35 cellular contexts compared by ENCODE assay signal in genomic region chr10:31507427-31507826, GRCh38.
"Had no signal": no experiment of that assay in that cellular context is flagged by ENCODE, and none has a peak within 500 bp of the region (broad histone marks: within the 10 kb centered on the region; RNA-seq: fewer than 3 reads in every experiment).

No MANE protein-coding gene starts in this region.

- DNase-seq: activated CD4-positive, alpha-beta memory T cell treated with anti-CD3 and anti-CD28 coated beads for 36 hours; activated CD4-positive, alpha-beta T cell treated with anti-CD3 and anti-CD28 coated beads, Interleukin-2, amount 10 ng/mL, durations not matched to agents 24 days and 14 days; activated CD8-positive, alpha-beta memory T cell treated with anti-CD3 and anti-CD28 coated beads, Interleukin-2, amount 50 U/mL, for 48 hours; activated naive CD8-positive, alpha-beta T cell treated with anti-CD3 and anti-CD28 coated beads, Interleukin-2, amount 50 U/mL, for 24 hours; activated T-cell treated with anti-CD3 and anti-CD28 coated beads, Interleukin-2, amount 50 U/mL, for 24 hours; central memory CD4-positive, alpha-beta T cell; dermis blood vessel endothelial cell; effector CD4-positive, alpha-beta T cell; erythroblast; naive thymus-derived CD4-positive, alpha-beta T cell; nucleus accumbens; retina; sigmoid colon; stimulated activated CD4-positive, alpha-beta T cell treated with anti-CD3 and anti-CD28 coated beads, Interleukin-1b, Interleukin-23, amount 100 ng/mL, for 48 hours; stimulated activated CD4-positive, alpha-beta T cell treated with anti-CD3 and anti-CD28 coated beads, Interleukin-4, amount 100 ng/mL, for 4 hours; stimulated activated CD8-positive, alpha-beta memory T cell treated with anti-CD3 and anti-CD28 coated beads, Interleukin-4, amount 100 ng/mL, for 48 hours; stimulated activated naive CD8-positive, alpha-beta T cell treated with anti-CD3 and anti-CD28 coated beads, Interleukin-15, amount 100 ng/mL, for 72 hours; substantia nigra; SW 1271; T-helper 9 cell; thyroid gland had no signal

- H3K9me3 ChIP-seq: pancreas, prostate gland, thyroid gland had no signal

- H2AFZ ChIP-seq: hepatocyte had no signal

- H3K36me3 ChIP-seq: breast epithelium, pancreas, prostate gland, thyroid gland had no signal

- H3K27me3 ChIP-seq: breast epithelium, gastroesophageal sphincter, hepatocyte, pancreas, sigmoid colon, thyroid gland had no signal

- H3K4me2 ChIP-seq: hepatocyte, smooth muscle cell had no signal

- H3K27ac Mint-ChIP-seq: activated CD4-positive, alpha-beta memory T cell treated with anti-CD3 and anti-CD28 coated beads for 36 hours; activated CD4-positive, alpha-beta T cell treated with anti-CD3 and anti-CD28 coated beads, Interleukin-2, amount 10 ng/mL, durations not matched to agents 24 days and 14 days; activated naive CD8-positive, alpha-beta T cell treated with anti-CD3 and anti-CD28 coated beads, Interleukin-2, amount 50 U/mL, for 24 hours; activated T-cell treated with anti-CD3 and anti-CD28 coated beads, Interleukin-2, amount 50 U/mL, for 24 hours; activated T-helper 2 cell treated with anti-CD3 and anti-CD28 coated beads, Interferon-gamma antibody, Interleukin-2, Interleukin-4, amounts not matched to agents 10 μg/mL and 5 μg/mL and 100 μg/mL, durations not matched to agents 14 hours and 24 hours and 36 hours; mesothelial cell of epicardium; naive thymus-derived CD4-positive, alpha-beta T cell; stimulated activated memory B cell treated with anti-CD40 and anti-IgM and Interleukin-4, amounts not matched to agents 10 μg/mL and 1 μg/mL and 100 μg/mL, for 72 hours; T-helper 1 cell treated with Interleukin-12 subunit alpha and Interleukin-12 subunit beta and Interleukin-4 antibody, amounts not matched to agents 30 μg/mL and 1 μg/mL, for 36 hours had no signal

- H3K79me2 ChIP-seq: hepatocyte had no signal

- H3K4me3 ChIP-seq: breast epithelium, gastroesophageal sphincter, hepatocyte, pancreas, prostate gland, sigmoid colon, smooth muscle cell, thyroid gland had no signal

- H3K4me1 ChIP-seq: breast epithelium, gastroesophageal sphincter, pancreas, prostate gland, sigmoid colon had no signal

- H3K27me3 Mint-ChIP-seq: activated CD4-positive, alpha-beta memory T cell treated with anti-CD3 and anti-CD28 coated beads for 36 hours; activated CD4-positive, alpha-beta T cell treated with anti-CD3 and anti-CD28 coated beads, Interleukin-2, amount 10 ng/mL, durations not matched to agents 24 days and 14 days; activated naive CD4-positive, alpha-beta T cell treated with anti-CD3 and anti-CD28 coated beads, Interleukin-2, amount 50 U/mL, for 24 hours; activated naive CD8-positive, alpha-beta T cell treated with anti-CD3 and anti-CD28 coated beads, Interleukin-2, amount 50 U/mL, for 24 hours; activated T-cell treated with anti-CD3 and anti-CD28 coated beads, Interleukin-2, amount 50 U/mL, for 24 hours; naive thymus-derived CD4-positive, alpha-beta T cell; stimulated activated memory B cell treated with anti-CD40 and anti-IgM and Interleukin-4, amounts not matched to agents 10 μg/mL and 1 μg/mL and 100 μg/mL, for 72 hours; stimulated activated naive CD8-positive, alpha-beta T cell treated with anti-CD3 and anti-CD28 coated beads, Interleukin-15, amount 100 ng/mL, for 72 hours had no signal

- ATAC-seq: activated CD4-positive, CD25-positive, alpha-beta regulatory T cell treated with anti-CD3 and anti-CD28 coated beads, Interleukin-2, amount 50 U/mL, for 24 hours; activated naive CD8-positive, alpha-beta T cell treated with anti-CD3 and anti-CD28 coated beads, Interleukin-2, amount 50 U/mL, for 24 hours; gastroesophageal sphincter; naive thymus-derived CD4-positive, alpha-beta T cell; pancreas; stimulated activated memory B cell treated with anti-CD40 and anti-IgM and Interleukin-4, amounts not matched to agents 10 μg/mL and 1 μg/mL and 100 μg/mL, for 72 hours; stimulated activated naive CD8-positive, alpha-beta T cell treated with anti-CD3 and anti-CD28 coated beads, Interleukin-15, amount 100 ng/mL, for 72 hours had no signal

- H3K4me1 Mint-ChIP-seq: mesothelial cell of epicardium, neural crest cell had no signal

- H3K27ac ChIP-seq: breast epithelium, gastroesophageal sphincter, hepatocyte, pancreas, prostate gland, sigmoid colon, thyroid gland, VCaP had no signal

- H3K4me3 Mint-ChIP-seq: activated CD4-positive, alpha-beta memory T cell treated with anti-CD3 and anti-CD28 coated beads for 36 hours; activated CD4-positive, alpha-beta T cell treated with anti-CD3 and anti-CD28 coated beads, Interleukin-2, amount 10 ng/mL, durations not matched to agents 24 days and 14 days; activated naive CD4-positive, alpha-beta T cell treated with anti-CD3 and anti-CD28 coated beads, Interleukin-2, amount 50 U/mL, for 24 hours; activated naive CD8-positive, alpha-beta T cell treated with anti-CD3 and anti-CD28 coated beads, Interleukin-2, amount 50 U/mL, for 24 hours; activated T-cell treated with anti-CD3 and anti-CD28 coated beads, Interleukin-2, amount 50 U/mL, for 24 hours; mesothelial cell of epicardium; naive thymus-derived CD4-positive, alpha-beta T cell; neural crest cell; stimulated activated memory B cell treated with anti-CD40 and anti-IgM and Interleukin-4, amounts not matched to agents 10 μg/mL and 1 μg/mL and 100 μg/mL, for 72 hours; stimulated activated naive CD8-positive, alpha-beta T cell treated with anti-CD3 and anti-CD28 coated beads, Interleukin-15, amount 100 ng/mL, for 72 hours; T-helper 1 cell treated with Interleukin-12 subunit alpha and Interleukin-12 subunit beta and Interleukin-4 antibody, amounts not matched to agents 30 μg/mL and 1 μg/mL, for 36 hours had no signal
